In genomic region chr3:122797291-122797690, GRCh38 we compare ENCODE assay signal across 18 cellular contexts. TPM values are rescaled to one million over a fixed set of nuclear protein-coding genes. Genes with fewer than 3 reads are reported as not detected.
DNase-seq lines count a peak whose midpoint lies in the region; ATAC-seq and TF ChIP-seq lines count a peak whose summit lies in the region.
"Had no signal": no experiment of that assay in that cellular context is flagged by ENCODE, and none has a peak within 500 bp of the region (broad histone marks: within the 10 kb centered on the region; RNA-seq: fewer than 3 reads in every experiment).

No MANE protein-coding gene starts in this region.

- peaks cover 26% of the 10 kb centered on the region for H3K79me2 ChIP-seq in DND-41 (ENCODE audit: insufficient read depth, low read length)

- no peaks in the 10 kb centered on the region for H3K9me3 ChIP-seq in DND-41 (ENCODE audit: insufficient read depth, low read length, severe bottlenecking)
- H3K9me3 ChIP-seq in breast epithelium = no peaks in the 10 kb centered on the region
- H3K9me3 ChIP-seq: left lung, upper lobe of left lung had no signal

- no peak for DNase-seq in CD14-positive monocyte (ENCODE audit: low spot score)
- no peak for DNase-seq in DND-41
- no peak for DNase-seq in activated naive CD8-positive, alpha-beta T cell treated with anti-CD3 and anti-CD28 coated beads for 36 hours
- no peak for DNase-seq in left colon
- no peak for DNase-seq in A172 (ENCODE audit: low spot score)
- no peak for DNase-seq in DMS114 treated with DMSO at 0.1 percent for 48 hours (lab: John Stamatoyannopoulos, UW; ENCODE audit: unreplicated experiment)
- no peak for DNase-seq in breast epithelium (ENCODE audit: low spot score in 2 of 2)
- no peak for DNase-seq in stimulated activated CD4-positive, alpha-beta T cell treated with anti-CD3 and anti-CD28 coated beads, Interleukin-2, amount 100 ng/mL, for 48 hours
- DNase-seq: C1 segment of cervical spinal cord; caudate nucleus; effector memory CD8-positive, alpha-beta T cell; left lung; NCI-H1105; posterior cingulate gyrus; stimulated activated naive CD4-positive, alpha-beta T cell treated with Interleukin-2 at 50 U/mL for 16 hours; upper lobe of left lung; WERI-Rb-1 had no signal

- peak overlapping the region; percentile 48 to 100 (median 90) for H3K27ac Mint-ChIP-seq in CD14-positive monocyte
- no peak overlapping the region for H3K27ac Mint-ChIP-seq in activated naive CD8-positive, alpha-beta T cell treated with anti-CD3 and anti-CD28 coated beads for 36 hours

- TF ChIP-seq CTCF in CD14-positive monocyte (IDR thresholded peaks at IDR 0.05) (no peak), DND-41 (IDR thresholded peaks at IDR 0.05; ENCODE audit: borderline replicate concordance, extremely low read depth, low read length, poor library complexity, severe bottlenecking) (no peak), breast epithelium (IDR thresholded peaks at IDR 0.05) (no peak)

- no peak overlapping the region for H3K9ac ChIP-seq in DND-41 (ENCODE audit: low read depth, low read length)

- peak overlapping the region; percentile 94; the same call in 1 of the 2 replicates for H3K4me2 ChIP-seq in DND-41 (ENCODE audit: insufficient read depth, low read length)

- intact Hi-C loops in CD14-positive monocyte (cut with micrococcal nuclease) (loop anchor here in 1 of 2 donors (10.0 kb wide), 1 partner anchor 1938 kb away; the partner anchor contains the start of gene UMPS), left colon (cut with DNase I, micrococcal nuclease) (no loop called here), breast epithelium (cut with DNase I; ENCODE audit: low total_unique reads) (no loop called here)

- H3K4me3 ChIP-seq in DND-41 (ENCODE audit: low read depth in 1 of 2, low read length in 2 of 2) = no peak overlapping the region
- H3K4me3 ChIP-seq in breast epithelium = no peak overlapping the region
- H3K4me3 ChIP-seq: left lung had no signal

- no peak overlapping the region for H3K27ac ChIP-seq in DND-41 (ENCODE audit: low read length)
- H3K27ac ChIP-seq in breast epithelium = no peak overlapping the region
- H3K27ac ChIP-seq: WERI-Rb-1 had no signal

- H3K4me3 Mint-ChIP-seq in CD14-positive monocyte = peak overlapping the region; percentile 86 to 94
- peak overlapping the region; percentile 6 for H3K4me3 Mint-ChIP-seq in activated naive CD8-positive, alpha-beta T cell treated with anti-CD3 and anti-CD28 coated beads for 36 hours
- H3K4me3 Mint-ChIP-seq: effector memory CD8-positive, alpha-beta T cell had no signal

- H3K9me3 Mint-ChIP-seq in CD14-positive monocyte = peaks cover 0 to 2% (median 0%) of the 10 kb centered on the region in 7 donors
- H3K9me3 Mint-ChIP-seq in activated naive CD8-positive, alpha-beta T cell treated with anti-CD3 and anti-CD28 coated beads for 36 hours = no peaks in the 10 kb centered on the region
- H3K9me3 Mint-ChIP-seq: effector memory CD8-positive, alpha-beta T cell; IgD-negative memory B cell had no signal

- H4K20me1 ChIP-seq in DND-41 (ENCODE audit: insufficient read depth, low read length) = 0 out of 2 replicates have a peak, but pooled peaks cover 3% of the 10 kb centered on the region

- peaks cover 30% of the 10 kb centered on the region for H3K4me1 Mint-ChIP-seq in CD14-positive monocyte
- peaks cover 29% of the 10 kb centered on the region for H3K4me1 Mint-ChIP-seq in activated naive CD8-positive, alpha-beta T cell treated with anti-CD3 and anti-CD28 coated beads for 36 hours

- no peak for ATAC-seq in DND-41 (ENCODE audit: insufficient read depth, low read depth)
- peak; percentile 37 for ATAC-seq in left colon
- ATAC-seq: effector memory CD8-positive, alpha-beta T cell; left lung had no signal

- H3K4me1 ChIP-seq in DND-41 (ENCODE audit: insufficient read depth, low read length) (peaks cover 46% of the 10 kb centered on the region), breast epithelium (no peaks in the 10 kb centered on the region)

- H3K36me3 ChIP-seq in DND-41 (ENCODE audit: insufficient read depth, low read length) (no peaks in the 10 kb centered on the region), breast epithelium (no peaks in the 10 kb centered on the region)
- H3K36me3 ChIP-seq: left lung, upper lobe of left lung, WERI-Rb-1 had no signal

- H3K36me3 Mint-ChIP-seq in CD14-positive monocyte = peaks cover 2 to 4% of the 10 kb centered on the region in 2 donors
- H3K36me3 Mint-ChIP-seq in activated naive CD8-positive, alpha-beta T cell treated with anti-CD3 and anti-CD28 coated beads for 36 hours = peaks cover 3% of the 10 kb centered on the region

- H3K27me3 Mint-ChIP-seq in CD14-positive monocyte (ENCODE audit: low read depth in 3 of 3) = no peaks in the 10 kb centered on the region
- no peaks in the 10 kb centered on the region for H3K27me3 Mint-ChIP-seq in activated naive CD8-positive, alpha-beta T cell treated with anti-CD3 and anti-CD28 coated beads for 36 hours
- H3K27me3 Mint-ChIP-seq: effector memory CD8-positive, alpha-beta T cell; IgD-negative memory B cell had no signal

- no peak for TF ChIP-seq POLR2A in breast epithelium (IDR thresholded peaks at IDR 0.05)

- H2AFZ ChIP-seq in DND-41 (ENCODE audit: low read depth, low read length) = no peak overlapping the region

- H3K27me3 ChIP-seq in DND-41 (ENCODE audit: insufficient read depth, low read length, poor library complexity) = no peaks in the 10 kb centered on the region
- no peaks in the 10 kb centered on the region for H3K27me3 ChIP-seq in breast epithelium
- H3K27me3 ChIP-seq: left lung, upper lobe of left lung had no signal

RNA-seq across cellular contexts. Expression of gene SLC49A4, which starts 2.4 kb away (rescaled TPM):
- 10 to 100 TPM; 18.6 to 19.0 TPM for polyA plus RNA-seq in CD14-positive monocyte
- 1 to 10 TPM; 1.8 TPM for total RNA-seq in activated naive CD8-positive, alpha-beta T cell treated with anti-CD3 and anti-CD28 coated beads for 36 hours
- total RNA-seq in left colon (10 to 100 TPM; 21.7 to 29.9 TPM), breast epithelium (10 to 100 TPM; 14.1 to 17.7 (median 17.6) TPM)
- total RNA-seq in A172 (2014; rRNA removed; shearing (Covaris generic)) = 44.2 and 49.5 TPM in 2 replicates

RNA-seq across cellular contexts. Expression of gene HSPBAP1, which starts 3.7 kb away (rescaled TPM):
- 10 to 100 TPM; 11.7 to 11.9 TPM for polyA plus RNA-seq in CD14-positive monocyte
- 1 to 10 TPM; 5.9 to 6.0 TPM for total RNA-seq in activated naive CD8-positive, alpha-beta T cell treated with anti-CD3 and anti-CD28 coated beads for 36 hours
- 1 to 10 TPM; 6.3 to 8.5 TPM for total RNA-seq in left colon
- 6.2 and 14.6 TPM in 2 replicates for total RNA-seq in A172 (2014; rRNA removed; shearing (Covaris generic))
- 10 to 100 TPM; 11.7 to 18.6 (median 15.7) TPM for total RNA-seq in breast epithelium

Comparison
In these comparisons a context has a peak if more than half of its experiments do, and no peak if none do; other contexts are left out.
1. RNA of gene SLC49A4, which starts 2.4 kb away (total RNA-seq): 44.2 to 49.5 TPM in A172, 21.7 to 29.9 TPM in left colon and 14.1 to 17.7 TPM in breast epithelium; 1.8 TPM in activated naive CD8-positive, alpha-beta T cell treated with anti-CD3 and anti-CD28 coated beads for 36 hours; every median in the first group is over 4 times any median in the second.